In the genomic region with DNA sequence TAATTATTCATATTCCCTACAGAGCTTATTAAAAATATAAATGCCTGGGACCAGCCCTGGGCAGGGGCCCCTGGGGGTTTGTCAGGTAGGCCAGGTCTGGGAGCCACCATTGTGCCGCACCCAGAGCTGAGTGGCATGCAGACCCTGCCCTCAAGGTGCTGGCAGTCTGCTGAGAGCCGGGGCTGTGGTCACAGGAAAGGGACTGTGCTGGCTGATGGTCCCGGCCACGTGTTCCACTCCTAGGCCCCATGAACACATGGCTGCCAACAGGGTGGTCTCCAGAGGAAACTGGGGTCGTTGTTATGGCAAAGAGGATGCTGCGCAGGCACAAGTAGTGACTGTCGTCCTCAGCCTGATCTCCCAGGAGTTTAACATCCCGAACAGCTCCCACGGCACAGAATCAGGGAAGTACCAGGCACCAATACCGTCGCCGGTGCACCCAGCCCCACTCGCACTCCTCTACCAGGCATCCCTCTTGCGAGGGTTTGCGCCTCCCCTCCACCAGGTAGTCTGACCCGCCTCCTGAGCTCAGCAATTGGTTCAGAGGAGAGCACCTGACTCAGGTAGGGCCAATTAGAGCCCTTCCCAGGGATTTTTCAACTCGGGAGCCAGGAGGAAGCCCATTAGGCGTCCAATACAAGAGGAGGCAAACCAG, we compare ENCODE assay signal across 1 cellular context.
TF ChIP-seq lines count a peak whose summit lies in the region.

No MANE protein-coding gene starts in this region.

TF ChIP-seq in IMR-90, 13 proteins besides CTCF, POLR2A, EP300 and RAD21:
- no peak for TF ChIP-seq BHLHE40 (IDR thresholded peaks at IDR 0.05; ENCODE audit: low read depth, low read length)
- no peak for TF ChIP-seq SMC3 (IDR thresholded peaks at IDR 0.05; ENCODE audit: low read depth, low read length)
- no peak for TF ChIP-seq NFE2L2 (IDR thresholded peaks at IDR 0.05; ENCODE audit: low read depth, low read length)
- TF ChIP-seq RCOR1 (IDR thresholded peaks at IDR 0.05; ENCODE audit: insufficient replicate concordance, low read length) = no peak
- TF ChIP-seq, protein P1, sequence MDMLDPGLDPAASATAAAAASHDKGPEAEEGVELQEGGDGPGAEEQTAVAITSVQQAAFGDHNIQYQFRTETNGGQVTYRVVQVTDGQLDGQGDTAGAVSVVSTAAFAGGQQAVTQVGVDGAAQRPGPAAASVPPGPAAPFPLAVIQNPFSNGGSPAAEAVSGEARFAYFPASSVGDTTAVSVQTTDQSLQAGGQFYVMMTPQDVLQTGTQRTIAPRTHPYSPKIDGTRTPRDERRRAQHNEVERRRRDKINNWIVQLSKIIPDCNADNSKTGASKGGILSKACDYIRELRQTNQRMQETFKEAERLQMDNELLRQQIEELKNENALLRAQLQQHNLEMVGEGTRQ (IDR thresholded peaks at IDR 0.05; ENCODE audit: low read depth, low read length) = no peak
- TF ChIP-seq FOS (IDR thresholded peaks at IDR 0.05; ENCODE audit: low read depth, low read length) = no peak
- no peak for TF ChIP-seq RFX5 (IDR thresholded peaks at IDR 0.05; ENCODE audit: low read depth, low read length)
- TF ChIP-seq CEBPB (IDR thresholded peaks at IDR 0.05; ENCODE audit: low read depth, low read length) = no peak
- no peak for TF ChIP-seq MXI1 (IDR thresholded peaks at IDR 0.05; ENCODE audit: borderline replicate concordance, low read depth, low read length)
- TF ChIP-seq, protein P2, sequence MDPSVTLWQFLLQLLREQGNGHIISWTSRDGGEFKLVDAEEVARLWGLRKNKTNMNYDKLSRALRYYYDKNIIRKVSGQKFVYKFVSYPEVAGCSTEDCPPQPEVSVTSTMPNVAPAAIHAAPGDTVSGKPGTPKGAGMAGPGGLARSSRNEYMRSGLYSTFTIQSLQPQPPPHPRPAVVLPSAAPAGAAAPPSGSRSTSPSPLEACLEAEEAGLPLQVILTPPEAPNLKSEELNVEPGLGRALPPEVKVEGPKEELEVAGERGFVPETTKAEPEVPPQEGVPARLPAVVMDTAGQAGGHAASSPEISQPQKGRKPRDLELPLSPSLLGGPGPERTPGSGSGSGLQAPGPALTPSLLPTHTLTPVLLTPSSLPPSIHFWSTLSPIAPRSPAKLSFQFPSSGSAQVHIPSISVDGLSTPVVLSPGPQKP (IDR thresholded peaks at IDR 0.05; ENCODE audit: borderline replicate concordance, low read depth, low read length) = no peak
- TF ChIP-seq MAFK (IDR thresholded peaks at IDR 0.05; ENCODE audit: low read depth, low read length) = no peak
- TF ChIP-seq CHD1 (IDR thresholded peaks at IDR 0.05; ENCODE audit: low read depth, low read length) = no peak
- no peak for TF ChIP-seq MAZ (IDR thresholded peaks at IDR 0.05; ENCODE audit: borderline replicate concordance, low read depth, low read length)
TF ChIP-seq in IMR-90: peak in this region for 0.
